ENCODE assay signal across 16 cellular contexts in the genomic region with DNA sequence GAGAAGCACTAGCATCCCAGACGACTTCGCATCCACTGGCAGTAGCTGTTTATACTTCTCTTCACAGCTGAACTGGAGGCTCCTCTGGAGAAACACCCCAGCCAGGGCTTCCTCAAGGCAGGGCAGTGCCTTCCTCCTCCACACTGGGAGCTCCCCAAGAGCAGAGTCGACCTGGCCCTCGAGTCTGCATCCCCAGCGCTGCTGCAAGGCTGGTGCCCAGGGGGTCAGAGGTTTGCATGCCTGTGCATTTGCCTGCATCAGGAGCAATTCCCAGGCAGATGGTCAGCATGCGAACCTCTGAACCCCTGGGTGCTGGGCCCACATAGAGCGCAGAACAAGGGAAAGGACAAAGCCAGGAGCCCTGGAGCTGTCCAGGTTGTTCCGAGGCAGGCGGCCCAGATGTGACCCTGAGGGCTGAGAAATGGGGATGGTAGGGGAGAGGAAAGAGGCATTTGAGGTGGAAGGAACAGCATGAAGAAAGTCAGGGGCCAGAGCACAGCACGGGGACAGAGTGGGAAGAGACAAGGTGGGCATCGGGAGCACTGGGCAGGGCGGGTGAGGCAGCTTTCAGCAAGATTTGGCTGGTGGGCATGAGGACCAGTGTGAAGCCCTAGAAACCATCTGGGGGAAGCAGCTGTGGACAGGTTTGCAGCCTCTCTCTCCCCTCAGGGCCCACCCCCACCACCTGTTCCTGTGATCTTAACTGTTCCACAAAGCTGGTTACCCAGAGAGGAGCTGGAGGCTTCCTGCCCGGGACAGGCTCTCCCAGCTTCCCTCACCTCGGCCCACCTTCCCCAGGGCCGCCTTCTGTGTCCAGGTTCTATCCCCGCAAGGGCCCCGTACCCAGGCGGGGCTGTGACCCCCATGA. TPM values are rescaled to one million over a fixed set of nuclear protein-coding genes. Genes with fewer than 3 reads are reported as not detected.
DNase-seq lines count a peak whose midpoint lies in the region; ATAC-seq and TF ChIP-seq lines count a peak whose summit lies in the region.
"Had no signal": no experiment of that assay in that cellular context is flagged by ENCODE, and none has a peak within 500 bp of the region (broad histone marks: within the 10 kb centered on the region; RNA-seq: fewer than 3 reads in every experiment).

No MANE protein-coding gene starts in this region.

- intact Hi-C loops in mammary epithelial cell (cut with micrococcal nuclease) = no loop called here

- H3K27ac Mint-ChIP-seq in endodermal cell (no peak overlapping the region), type B pancreatic cell (no peak overlapping the region)

- 87 to 89% methylated on average over 11 to 18 of the region's 18 CpGs for WGBS in endodermal cell (ENCODE audit: insufficient coverage in 1 of 2, insufficient read length in 1 of 2), 2 experiments
- WGBS in mammary epithelial cell (ENCODE audit: low coverage, missing lambda C conversion rate) = 77% methylated on average over 16 of the region's 18 CpGs

- in situ Hi-C loops in mammary epithelial cell (cut with MboI; ENCODE audit: low sequenced_read_pairs in 2 of 2) = no loop called here

- dilution Hi-C loops in mammary epithelial cell (cut with HindIII; ENCODE audit: low sequenced_read_pairs) = no loop called here

- H3K9me3 Mint-ChIP-seq in endodermal cell = no peaks in the 10 kb centered on the region
- no peaks in the 10 kb centered on the region for H3K9me3 Mint-ChIP-seq in type B pancreatic cell

- no peak overlapping the region for H3K9ac ChIP-seq in endodermal cell (ENCODE audit: extremely low read depth, low read length, poor library complexity, severe bottlenecking)
- H3K9ac ChIP-seq in mammary epithelial cell (ENCODE audit: insufficient read depth, low read length) = no peak overlapping the region

- H3K27me3 Mint-ChIP-seq in endodermal cell (ENCODE audit: insufficient read depth) (peaks cover 5% of the 10 kb centered on the region), type B pancreatic cell (peaks cover 13% of the 10 kb centered on the region)

- CTCF ChIA-PET in mammary epithelial cell (lab: Charles Lee; ENCODE audit: low non-redundant PET) = no interaction called here

- DNase-seq in H7 = peak; percentile 20
- peak; percentile 82 for DNase-seq in NCI-H524 treated with DMSO at 0.1 percent for 48 hours (lab: John Stamatoyannopoulos, UW)
- peak; percentile 30 for DNase-seq in endodermal cell
- DNase-seq in type B pancreatic cell (ENCODE audit: extremely low spot score, unreplicated experiment) = peak; percentile 64
- DNase-seq in HuH-7 (ENCODE audit: low spot score) = no peak
- no peak for DNase-seq in mammary epithelial cell
- DNase-seq: Caco-2, DMS53, HCEC 1CT, KBM-7, NCI-H1436 treated with DMSO at 0.1 percent for 48 hours, NCI-H2107, NCI-H748 treated with DMSO at 0.1 percent for 48 hours, PC-3, SJCRH30 had no signal

- no peak overlapping the region for H3K4me3 ChIP-seq in H7 (ENCODE audit: insufficient read depth, low read depth, low read length)
- H3K4me3 ChIP-seq in endodermal cell (ENCODE audit: low read length) = no peak overlapping the region
- H3K4me3 ChIP-seq in mammary epithelial cell (replicated peaks in 1 of 3; ENCODE audit: insufficient read depth in 1 of 3, low read depth in 2 of 3, low read length in 3 of 3) = no peak overlapping the region
- H3K4me3 ChIP-seq: SJCRH30 had no signal

- H3K79me2 ChIP-seq in mammary epithelial cell (ENCODE audit: insufficient read depth, low read length) = no peaks in the 10 kb centered on the region

- H3K27me3 ChIP-seq in H7 (ENCODE audit: control insufficient read depth, insufficient read depth, low read length) = no peaks in the 10 kb centered on the region
- no peaks in the 10 kb centered on the region for H3K27me3 ChIP-seq in endodermal cell (ENCODE audit: control insufficient read depth, insufficient read depth, low read length, poor library complexity, severe bottlenecking)
- no peaks in the 10 kb centered on the region for H3K27me3 ChIP-seq in mammary epithelial cell (ENCODE audit: insufficient read depth, low read length)

- H3K36me3 ChIP-seq in H7 (replicated peaks; ENCODE audit: control insufficient read depth, insufficient read depth, low read length) (no peaks in the 10 kb centered on the region), endodermal cell (ENCODE audit: control insufficient read depth, insufficient read depth, low read length) (no peaks in the 10 kb centered on the region), mammary epithelial cell (ENCODE audit: insufficient read depth, low read length) (no peaks in the 10 kb centered on the region)
- H3K36me3 ChIP-seq: SJCRH30 had no signal

- H3K9me3 ChIP-seq in endodermal cell (ENCODE audit: control insufficient read depth, low read length) (no peaks in the 10 kb centered on the region), mammary epithelial cell (replicated peaks; ENCODE audit: insufficient read depth, low read length) (no peaks in the 10 kb centered on the region)
- H3K9me3 ChIP-seq: Caco-2, SJCRH30 had no signal

- TF ChIP-seq CTCF in endodermal cell (conservative IDR thresholded peaks at IDR 0.05) = no peak
- TF ChIP-seq CTCF in type B pancreatic cell (conservative IDR thresholded peaks at IDR 0.05) = no peak
- no peak for TF ChIP-seq CTCF in mammary epithelial cell (conservative IDR thresholded peaks at IDR 0.05 in 1 of 2, IDR thresholded peaks at IDR 0.05 in 1 of 2; ENCODE audit: extremely low read depth in 1 of 2, insufficient read depth in 1 of 2, low read depth in 1 of 2, low read length in 2 of 2)

- H3K4me3 Mint-ChIP-seq in endodermal cell (no peak overlapping the region), type B pancreatic cell (no peak overlapping the region)

- no peak overlapping the region for H3K4me2 ChIP-seq in mammary epithelial cell (ENCODE audit: insufficient read depth, low read depth, low read length)

- H3K27ac ChIP-seq in endodermal cell (ENCODE audit: low read depth, low read length) (no peak overlapping the region), mammary epithelial cell (ENCODE audit: insufficient read depth, low read depth, low read length) (no peak overlapping the region)
- H3K27ac ChIP-seq: SJCRH30 had no signal

- H4K20me1 ChIP-seq in mammary epithelial cell (ENCODE audit: insufficient read depth, low read length) = no peaks in the 10 kb centered on the region

- no peak overlapping the region for H2AFZ ChIP-seq in mammary epithelial cell (ENCODE audit: low read depth, low read length)

- BruUV-seq in mammary epithelial cell (replicated peaks; lab: Mats Ljungman, UMichigan) = no TSS peak

- H3K4me1 ChIP-seq in endodermal cell (ENCODE audit: control insufficient read depth, insufficient read depth, low read length) (no peaks in the 10 kb centered on the region), mammary epithelial cell (ENCODE audit: insufficient read depth, low read length) (peaks cover 13% of the 10 kb centered on the region)
- H3K4me1 ChIP-seq: Caco-2, SJCRH30 had no signal

- H3K36me3 Mint-ChIP-seq in endodermal cell (ENCODE audit: low read depth) (no peaks in the 10 kb centered on the region), type B pancreatic cell (no peaks in the 10 kb centered on the region)

- no peaks in the 10 kb centered on the region for H3K4me1 Mint-ChIP-seq in endodermal cell
- H3K4me1 Mint-ChIP-seq in type B pancreatic cell (ENCODE audit: unreplicated experiment) = no peaks in the 10 kb centered on the region

- ATAC-seq in HG02852 (IDR thresholded peaks at IDR 0.05; ENCODE audit: unreplicated experiment) = no peak
- ATAC-seq: PC-3 had no signal

RNA-seq across cellular contexts. Expression of a gene that starts 6.4 kb away (rescaled TPM):
- not detected in 2 replicates for total RNA-seq in H7 (2014; rRNA removed; shearing (Covaris generic))
- total RNA-seq in endodermal cell (not detected), type B pancreatic cell (ENCODE audit: low replicate concordance) (667 and 678 TPM in 2 replicates), mammary epithelial cell (100 to 1,000 TPM in 1 of 2 donors, 1 to 10 TPM in 1; 4.0 to 363 TPM)
- polyA plus RNA-seq in endodermal cell (2013, experiment 1 of 2) = not detected
- not detected for polyA plus RNA-seq in endodermal cell (2013, experiment 2 of 2)
- polyA plus RNA-seq in mammary epithelial cell = 133 TPM
- 9.8 TPM for polyA minus RNA-seq in mammary epithelial cell
- total RNA-seq: Caco-2, SJCRH30 had no signal

RNA-seq across cellular contexts. Expression of a gene that starts 19.0 kb away (rescaled TPM):
- total RNA-seq in H7 (2014; rRNA removed; shearing (Covaris generic)) = not detected in 2 replicates
- total RNA-seq in endodermal cell = not detected
- not detected for polyA plus RNA-seq in endodermal cell (2013, experiment 1 of 2)
- polyA plus RNA-seq in endodermal cell (2013, experiment 2 of 2) = not detected
- not detected in 2 replicates for total RNA-seq in type B pancreatic cell (ENCODE audit: low replicate concordance)
- total RNA-seq in mammary epithelial cell = not detected
- not detected for polyA plus RNA-seq in mammary epithelial cell
- not detected for polyA minus RNA-seq in mammary epithelial cell
- total RNA-seq: Caco-2, PC-3, SJCRH30 had no signal

RNA-seq across cellular contexts. Expression of a gene that starts 21.9 kb away (rescaled TPM):
- not detected in 2 replicates for total RNA-seq in H7 (2014; rRNA removed; shearing (Covaris generic))
- total RNA-seq in endodermal cell (not detected), type B pancreatic cell (ENCODE audit: low replicate concordance) (0.62 TPM in 1 of 2 replicates, not detected in the other), mammary epithelial cell (under 1 TPM in 1 of 2 donors, not detected in 1; 0.66 TPM)
- polyA plus RNA-seq in endodermal cell (2013, experiment 1 of 2) = not detected
- not detected for polyA plus RNA-seq in endodermal cell (2013, experiment 2 of 2)
- 1.0 TPM for polyA plus RNA-seq in mammary epithelial cell
- not detected for polyA minus RNA-seq in mammary epithelial cell
- total RNA-seq: Caco-2, PC-3, SJCRH30 had no signal

RNA-seq across cellular contexts. Expression of a gene that starts 39.6 kb away (rescaled TPM):
- not detected in 2 replicates for total RNA-seq in H7 (2014; rRNA removed; shearing (Covaris generic))
- not detected for total RNA-seq in endodermal cell
- polyA plus RNA-seq in endodermal cell (2013, experiment 1 of 2) = not detected
- not detected for polyA plus RNA-seq in endodermal cell (2013, experiment 2 of 2)
- total RNA-seq in type B pancreatic cell (ENCODE audit: low replicate concordance) = 1,065 and 1,707 TPM in 2 replicates
- total RNA-seq in mammary epithelial cell = 100 to 1,000 TPM in 1 of 2 donors, 10 to 100 TPM in 1; 95.5 to 606 TPM
- polyA plus RNA-seq in mammary epithelial cell = 694 TPM
- polyA minus RNA-seq in mammary epithelial cell = 47.9 TPM
- total RNA-seq: Caco-2, SJCRH30 had no signal

RNA-seq across cellular contexts. Expression of a gene that starts 48.6 kb away (rescaled TPM):
- total RNA-seq in H7 (2014; rRNA removed; shearing (Covaris generic)) = not detected in 2 replicates
- total RNA-seq in endodermal cell (not detected), type B pancreatic cell (ENCODE audit: low replicate concordance) (4.4 and 5.9 TPM in 2 replicates), mammary epithelial cell (under 1 TPM; 0.17 to 0.87 TPM)
- not detected for polyA plus RNA-seq in endodermal cell (2013, experiment 1 of 2)
- not detected for polyA plus RNA-seq in endodermal cell (2013, experiment 2 of 2)
- polyA plus RNA-seq in mammary epithelial cell = 0.11 TPM
- polyA minus RNA-seq in mammary epithelial cell = not detected
- total RNA-seq: Caco-2, PC-3, SJCRH30 had no signal

Comparison
In these comparisons a context has a peak if more than half of its experiments do, and no peak if none do; other contexts are left out.
1. DNase-seq: peak in H7 (single experiment), NCI-H524 treated with DMSO at 0.1 percent for 48 hours (single experiment), endodermal cell (single experiment) and type B pancreatic cell (single experiment); none in HuH-7 (single experiment) and mammary epithelial cell (single experiment).